ENCODE assay signal across 1 cellular context in the genomic region with DNA sequence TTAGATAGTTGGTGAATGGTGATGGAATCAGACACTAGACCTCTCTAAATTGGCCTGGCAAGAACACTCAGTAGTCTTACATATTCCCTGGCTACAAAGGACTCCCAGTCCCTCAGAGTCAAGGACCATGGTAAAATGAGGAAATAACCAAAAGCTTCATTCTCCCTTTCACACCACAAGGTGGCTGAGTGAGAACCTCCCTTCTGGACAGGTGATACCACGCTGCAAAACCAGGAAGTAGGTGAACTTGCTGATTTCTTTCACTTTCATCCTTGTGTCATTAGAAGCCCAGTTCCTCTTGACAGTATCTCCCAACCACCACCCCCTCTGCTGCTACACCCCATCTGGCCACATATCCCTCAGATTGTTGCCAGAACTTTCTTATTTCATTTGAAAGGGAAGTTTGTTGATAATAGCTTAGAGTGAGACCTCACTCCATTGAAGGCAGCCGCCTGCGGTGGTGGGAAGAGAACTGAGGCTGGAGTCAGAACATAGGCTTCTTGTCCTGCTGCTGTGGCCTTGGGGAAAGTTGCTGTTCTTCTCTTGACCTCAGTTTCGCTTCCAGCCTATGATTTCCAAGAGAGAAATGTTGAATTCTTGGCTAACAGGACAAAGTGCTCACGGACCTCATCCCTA.
TF ChIP-seq lines count a peak whose summit lies in the region.

No MANE protein-coding gene starts in this region.

TF ChIP-seq in K562, 482 proteins besides CTCF, POLR2A, EP300 and RAD21 (continued from another document and continues in another):
- TF ChIP-seq, protein P1, sequence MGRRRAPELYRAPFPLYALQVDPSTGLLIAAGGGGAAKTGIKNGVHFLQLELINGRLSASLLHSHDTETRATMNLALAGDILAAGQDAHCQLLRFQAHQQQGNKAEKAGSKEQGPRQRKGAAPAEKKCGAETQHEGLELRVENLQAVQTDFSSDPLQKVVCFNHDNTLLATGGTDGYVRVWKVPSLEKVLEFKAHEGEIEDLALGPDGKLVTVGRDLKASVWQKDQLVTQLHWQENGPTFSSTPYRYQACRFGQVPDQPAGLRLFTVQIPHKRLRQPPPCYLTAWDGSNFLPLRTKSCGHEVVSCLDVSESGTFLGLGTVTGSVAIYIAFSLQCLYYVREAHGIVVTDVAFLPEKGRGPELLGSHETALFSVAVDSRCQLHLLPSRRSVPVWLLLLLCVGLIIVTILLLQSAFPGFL (CRISPR knock-in tag; IDR thresholded peaks at IDR 0.05): no peak
- TF ChIP-seq ZNF589 (CRISPR knock-in tag; IDR thresholded peaks at IDR 0.05; ENCODE audit: low read depth) (no peak), SMAD1 (IDR thresholded peaks at IDR 0.05; ENCODE audit: low read depth, low read length, partially characterized antibody) (no peak), ASH1L (IDR thresholded peaks at IDR 0.05; ENCODE audit: borderline replicate concordance, low read depth, partially characterized antibody) (peak; percentile 56), ZNF507 (tag; conservative IDR thresholded peaks at IDR 0.05) (no peak), SAFB2 (IDR thresholded peaks at IDR 0.05; ENCODE audit: borderline replicate concordance, low read depth, low read length, severe bottlenecking) (no peak), TCFL5 (CRISPR knock-in tag; conservative IDR thresholded peaks at IDR 0.05) (no peak), RBM22 (IDR thresholded peaks at IDR 0.05; ENCODE audit: low read depth, low read length, poor library complexity, severe bottlenecking) (no peak), ELF4 (CRISPR knock-in tag; IDR thresholded peaks at IDR 0.05) (0 out of 2 replicates have a peak, but pooled peaks have one; percentile 60), EHMT2 (IDR thresholded peaks at IDR 0.05) (peak; percentile 28; the same call in 1 of the 2 replicates), HMG20B (CRISPR knock-in tag; IDR thresholded peaks at IDR 0.05) (no peak), POLR3G (IDR thresholded peaks at IDR 0.05; ENCODE audit: extremely low read depth, insufficient read length, insufficient replicate concordance) (no peak), CEBPG (CRISPR knock-in tag; IDR thresholded peaks at IDR 0.05) (no peak), CEBPG (tag; conservative IDR thresholded peaks at IDR 0.05 in 1 of 2, IDR thresholded peaks at IDR 0.05 in 1 of 2) (no peak), NFXL1 (CRISPR knock-in tag; IDR thresholded peaks at IDR 0.05) (no peak), TBL1XR1 (IDR thresholded peaks at IDR 0.05; ENCODE audit: low read length in 2 of 2) (no peak), ZNF274 (IDR thresholded peaks at IDR 0.05; ENCODE audit: borderline replicate concordance, low read depth, low read length) (no peak), RBM34 (IDR thresholded peaks at IDR 0.05; ENCODE audit: borderline replicate concordance, insufficient read depth, low read length) (no peak), ARID1B (IDR thresholded peaks at IDR 0.05) (peak; percentile 17; the same call in 1 of the 2 replicates), FOXP1 (CRISPR knock-in tag; IDR thresholded peaks at IDR 0.05) (no peak), SAFB (IDR thresholded peaks at IDR 0.05; ENCODE audit: borderline replicate concordance, low read depth, low read length) (no peak), STAT5B (CRISPR knock-in tag; IDR thresholded peaks at IDR 0.05) (no peak), MCM7 (IDR thresholded peaks at IDR 0.05) (no peak), IRF2 (CRISPR knock-in tag; IDR thresholded peaks at IDR 0.05) (no peak), CUX1 (CRISPR knock-in tag; IDR thresholded peaks at IDR 0.05) (no peak), CBX5 (IDR thresholded peaks at IDR 0.05; ENCODE audit: borderline replicate concordance, low read depth) (no peak), GTF2A2 (tag; IDR thresholded peaks at IDR 0.05) (no peak), YBX1 (IDR thresholded peaks at IDR 0.05) (no peak), ETS2 (tag; IDR thresholded peaks at IDR 0.05; ENCODE audit: borderline replicate concordance, poor library complexity, severe bottlenecking) (no peak), GATAD2B (IDR thresholded peaks at IDR 0.05; ENCODE audit: borderline replicate concordance) (no peak), HDAC6 (IDR thresholded peaks at IDR 0.05; ENCODE audit: low read depth, low read length) (no peak), SRSF3 (IDR thresholded peaks at IDR 0.05; ENCODE audit: insufficient read depth, low read length) (no peak)
- TF ChIP-seq, protein P2, sequence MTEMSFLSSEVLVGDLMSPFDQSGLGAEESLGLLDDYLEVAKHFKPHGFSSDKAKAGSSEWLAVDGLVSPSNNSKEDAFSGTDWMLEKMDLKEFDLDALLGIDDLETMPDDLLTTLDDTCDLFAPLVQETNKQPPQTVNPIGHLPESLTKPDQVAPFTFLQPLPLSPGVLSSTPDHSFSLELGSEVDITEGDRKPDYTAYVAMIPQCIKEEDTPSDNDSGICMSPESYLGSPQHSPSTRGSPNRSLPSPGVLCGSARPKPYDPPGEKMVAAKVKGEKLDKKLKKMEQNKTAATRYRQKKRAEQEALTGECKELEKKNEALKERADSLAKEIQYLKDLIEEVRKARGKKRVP (CRISPR knock-in tag; IDR thresholded peaks at IDR 0.05): no peak
- TF ChIP-seq, protein P3, sequence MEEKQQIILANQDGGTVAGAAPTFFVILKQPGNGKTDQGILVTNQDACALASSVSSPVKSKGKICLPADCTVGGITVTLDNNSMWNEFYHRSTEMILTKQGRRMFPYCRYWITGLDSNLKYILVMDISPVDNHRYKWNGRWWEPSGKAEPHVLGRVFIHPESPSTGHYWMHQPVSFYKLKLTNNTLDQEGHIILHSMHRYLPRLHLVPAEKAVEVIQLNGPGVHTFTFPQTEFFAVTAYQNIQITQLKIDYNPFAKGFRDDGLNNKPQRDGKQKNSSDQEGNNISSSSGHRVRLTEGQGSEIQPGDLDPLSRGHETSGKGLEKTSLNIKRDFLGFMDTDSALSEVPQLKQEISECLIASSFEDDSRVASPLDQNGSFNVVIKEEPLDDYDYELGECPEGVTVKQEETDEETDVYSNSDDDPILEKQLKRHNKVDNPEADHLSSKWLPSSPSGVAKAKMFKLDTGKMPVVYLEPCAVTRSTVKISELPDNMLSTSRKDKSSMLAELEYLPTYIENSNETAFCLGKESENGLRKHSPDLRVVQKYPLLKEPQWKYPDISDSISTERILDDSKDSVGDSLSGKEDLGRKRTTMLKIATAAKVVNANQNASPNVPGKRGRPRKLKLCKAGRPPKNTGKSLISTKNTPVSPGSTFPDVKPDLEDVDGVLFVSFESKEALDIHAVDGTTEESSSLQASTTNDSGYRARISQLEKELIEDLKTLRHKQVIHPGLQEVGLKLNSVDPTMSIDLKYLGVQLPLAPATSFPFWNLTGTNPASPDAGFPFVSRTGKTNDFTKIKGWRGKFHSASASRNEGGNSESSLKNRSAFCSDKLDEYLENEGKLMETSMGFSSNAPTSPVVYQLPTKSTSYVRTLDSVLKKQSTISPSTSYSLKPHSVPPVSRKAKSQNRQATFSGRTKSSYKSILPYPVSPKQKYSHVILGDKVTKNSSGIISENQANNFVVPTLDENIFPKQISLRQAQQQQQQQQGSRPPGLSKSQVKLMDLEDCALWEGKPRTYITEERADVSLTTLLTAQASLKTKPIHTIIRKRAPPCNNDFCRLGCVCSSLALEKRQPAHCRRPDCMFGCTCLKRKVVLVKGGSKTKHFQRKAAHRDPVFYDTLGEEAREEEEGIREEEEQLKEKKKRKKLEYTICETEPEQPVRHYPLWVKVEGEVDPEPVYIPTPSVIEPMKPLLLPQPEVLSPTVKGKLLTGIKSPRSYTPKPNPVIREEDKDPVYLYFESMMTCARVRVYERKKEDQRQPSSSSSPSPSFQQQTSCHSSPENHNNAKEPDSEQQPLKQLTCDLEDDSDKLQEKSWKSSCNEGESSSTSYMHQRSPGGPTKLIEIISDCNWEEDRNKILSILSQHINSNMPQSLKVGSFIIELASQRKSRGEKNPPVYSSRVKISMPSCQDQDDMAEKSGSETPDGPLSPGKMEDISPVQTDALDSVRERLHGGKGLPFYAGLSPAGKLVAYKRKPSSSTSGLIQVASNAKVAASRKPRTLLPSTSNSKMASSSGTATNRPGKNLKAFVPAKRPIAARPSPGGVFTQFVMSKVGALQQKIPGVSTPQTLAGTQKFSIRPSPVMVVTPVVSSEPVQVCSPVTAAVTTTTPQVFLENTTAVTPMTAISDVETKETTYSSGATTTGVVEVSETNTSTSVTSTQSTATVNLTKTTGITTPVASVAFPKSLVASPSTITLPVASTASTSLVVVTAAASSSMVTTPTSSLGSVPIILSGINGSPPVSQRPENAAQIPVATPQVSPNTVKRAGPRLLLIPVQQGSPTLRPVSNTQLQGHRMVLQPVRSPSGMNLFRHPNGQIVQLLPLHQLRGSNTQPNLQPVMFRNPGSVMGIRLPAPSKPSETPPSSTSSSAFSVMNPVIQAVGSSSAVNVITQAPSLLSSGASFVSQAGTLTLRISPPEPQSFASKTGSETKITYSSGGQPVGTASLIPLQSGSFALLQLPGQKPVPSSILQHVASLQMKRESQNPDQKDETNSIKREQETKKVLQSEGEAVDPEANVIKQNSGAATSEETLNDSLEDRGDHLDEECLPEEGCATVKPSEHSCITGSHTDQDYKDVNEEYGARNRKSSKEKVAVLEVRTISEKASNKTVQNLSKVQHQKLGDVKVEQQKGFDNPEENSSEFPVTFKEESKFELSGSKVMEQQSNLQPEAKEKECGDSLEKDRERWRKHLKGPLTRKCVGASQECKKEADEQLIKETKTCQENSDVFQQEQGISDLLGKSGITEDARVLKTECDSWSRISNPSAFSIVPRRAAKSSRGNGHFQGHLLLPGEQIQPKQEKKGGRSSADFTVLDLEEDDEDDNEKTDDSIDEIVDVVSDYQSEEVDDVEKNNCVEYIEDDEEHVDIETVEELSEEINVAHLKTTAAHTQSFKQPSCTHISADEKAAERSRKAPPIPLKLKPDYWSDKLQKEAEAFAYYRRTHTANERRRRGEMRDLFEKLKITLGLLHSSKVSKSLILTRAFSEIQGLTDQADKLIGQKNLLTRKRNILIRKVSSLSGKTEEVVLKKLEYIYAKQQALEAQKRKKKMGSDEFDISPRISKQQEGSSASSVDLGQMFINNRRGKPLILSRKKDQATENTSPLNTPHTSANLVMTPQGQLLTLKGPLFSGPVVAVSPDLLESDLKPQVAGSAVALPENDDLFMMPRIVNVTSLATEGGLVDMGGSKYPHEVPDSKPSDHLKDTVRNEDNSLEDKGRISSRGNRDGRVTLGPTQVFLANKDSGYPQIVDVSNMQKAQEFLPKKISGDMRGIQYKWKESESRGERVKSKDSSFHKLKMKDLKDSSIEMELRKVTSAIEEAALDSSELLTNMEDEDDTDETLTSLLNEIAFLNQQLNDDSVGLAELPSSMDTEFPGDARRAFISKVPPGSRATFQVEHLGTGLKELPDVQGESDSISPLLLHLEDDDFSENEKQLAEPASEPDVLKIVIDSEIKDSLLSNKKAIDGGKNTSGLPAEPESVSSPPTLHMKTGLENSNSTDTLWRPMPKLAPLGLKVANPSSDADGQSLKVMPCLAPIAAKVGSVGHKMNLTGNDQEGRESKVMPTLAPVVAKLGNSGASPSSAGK (IDR thresholded peaks at IDR 0.05): peak; percentile 92
- TF ChIP-seq, protein P4, sequence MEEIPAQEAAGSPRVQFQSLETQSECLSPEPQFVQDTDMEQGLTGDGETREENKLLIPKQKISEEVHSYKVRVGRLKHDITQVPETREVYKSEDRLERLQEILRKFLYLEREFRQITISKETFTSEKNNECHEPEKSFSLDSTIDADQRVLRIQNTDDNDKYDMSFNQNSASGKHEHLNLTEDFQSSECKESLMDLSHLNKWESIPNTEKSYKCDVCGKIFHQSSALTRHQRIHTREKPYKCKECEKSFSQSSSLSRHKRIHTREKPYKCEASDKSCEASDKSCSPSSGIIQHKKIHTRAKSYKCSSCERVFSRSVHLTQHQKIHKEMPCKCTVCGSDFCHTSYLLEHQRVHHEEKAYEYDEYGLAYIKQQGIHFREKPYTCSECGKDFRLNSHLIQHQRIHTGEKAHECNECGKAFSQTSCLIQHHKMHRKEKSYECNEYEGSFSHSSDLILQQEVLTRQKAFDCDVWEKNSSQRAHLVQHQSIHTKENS (CRISPR knock-in tag; IDR thresholded peaks at IDR 0.05): no peak
- TF ChIP-seq, protein P5, sequence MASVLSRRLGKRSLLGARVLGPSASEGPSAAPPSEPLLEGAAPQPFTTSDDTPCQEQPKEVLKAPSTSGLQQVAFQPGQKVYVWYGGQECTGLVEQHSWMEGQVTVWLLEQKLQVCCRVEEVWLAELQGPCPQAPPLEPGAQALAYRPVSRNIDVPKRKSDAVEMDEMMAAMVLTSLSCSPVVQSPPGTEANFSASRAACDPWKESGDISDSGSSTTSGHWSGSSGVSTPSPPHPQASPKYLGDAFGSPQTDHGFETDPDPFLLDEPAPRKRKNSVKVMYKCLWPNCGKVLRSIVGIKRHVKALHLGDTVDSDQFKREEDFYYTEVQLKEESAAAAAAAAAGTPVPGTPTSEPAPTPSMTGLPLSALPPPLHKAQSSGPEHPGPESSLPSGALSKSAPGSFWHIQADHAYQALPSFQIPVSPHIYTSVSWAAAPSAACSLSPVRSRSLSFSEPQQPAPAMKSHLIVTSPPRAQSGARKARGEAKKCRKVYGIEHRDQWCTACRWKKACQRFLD (CRISPR knock-in tag; IDR thresholded peaks at IDR 0.05): no peak
